10 cellular contexts compared by ENCODE assay signal in genomic region chr10:86673827-86674581, GRCh38. TPM values are rescaled to one million over a fixed set of nuclear protein-coding genes. Genes with fewer than 3 reads are reported as not detected.
A peak's percentile ranks its signal among the peaks of the same experiment; 100 is the strongest.
DNase-seq lines count a peak whose midpoint lies in the region; ATAC-seq and TF ChIP-seq lines count a peak whose summit lies in the region.
"Had no signal": no experiment of that assay in that cellular context is flagged by ENCODE, and none has a peak within 500 bp of the region (broad histone marks: within the 10 kb centered on the region; RNA-seq: fewer than 3 reads in every experiment).

No MANE protein-coding gene starts in this region.

- no peak overlapping the region for H3K18ac ChIP-seq in mesendoderm (ENCODE audit: low read length)

- CTCF ChIA-PET in T-cell (lab: Charles Lee), result interaction anchor here in 1 of 2 donors (1.0 kb wide), 1 partner anchor 22 kb away, joined by 3 read pairs; no protein-coding TSS in a partner anchor

- no peaks in the 10 kb centered on the region for H3K9me3 Mint-ChIP-seq in type B pancreatic cell
- no peaks in the 10 kb centered on the region for H3K9me3 Mint-ChIP-seq in T-cell
- H3K9me3 Mint-ChIP-seq: stimulated activated naive CD8-positive, alpha-beta T cell treated with anti-CD3 and anti-CD28 coated beads, Interleukin-15, Interleukin-2, amounts not matched to agents 100 ng/mL and 50 ng/mL, for 24 hours had no signal

- H3K79me1 ChIP-seq in mesendoderm (ENCODE audit: low read length), result no peaks in the 10 kb centered on the region

- H3K9me3 ChIP-seq in ascending aorta, result no peaks in the 10 kb centered on the region
- H3K9me3 ChIP-seq: SJSA1 had no signal

- no peak overlapping the region for H3K4me2 ChIP-seq in mesendoderm (ENCODE audit: low read length)

- no peak overlapping the region for H2BK15ac ChIP-seq in mesendoderm (replicated peaks; ENCODE audit: low read depth)

- H3K27ac Mint-ChIP-seq in type B pancreatic cell, result peak overlapping the region; percentile 11
- no peak overlapping the region for H3K27ac Mint-ChIP-seq in T-cell
- H3K27ac Mint-ChIP-seq: stimulated activated naive CD8-positive, alpha-beta T cell treated with anti-CD3 and anti-CD28 coated beads, Interleukin-15, Interleukin-2, amounts not matched to agents 100 ng/mL and 50 ng/mL, for 24 hours had no signal

- H3K4me1 Mint-ChIP-seq in type B pancreatic cell (ENCODE audit: unreplicated experiment) (peaks cover 15% of the 10 kb centered on the region), T-cell (no peaks in the 10 kb centered on the region)

- no peak overlapping the region for H3K9ac ChIP-seq in mesendoderm (ENCODE audit: low read length)

- no peak overlapping the region for H3K23ac ChIP-seq in mesendoderm (ENCODE audit: low read length)

- no peaks in the 10 kb centered on the region for H3K79me2 ChIP-seq in mesendoderm (ENCODE audit: control insufficient read depth, insufficient read depth, low read length)

- H3K36me3 Mint-ChIP-seq in type B pancreatic cell (no peaks in the 10 kb centered on the region), T-cell (no peaks in the 10 kb centered on the region)

- no peak overlapping the region for H2BK5ac ChIP-seq in mesendoderm (ENCODE audit: low read length)

- H4K5ac ChIP-seq in mesendoderm (ENCODE audit: low read length), result no peak overlapping the region

- H3K56ac ChIP-seq in mesendoderm (ENCODE audit: low read length), result peak overlapping the region; percentile 3

- WGBS in mesendoderm (ENCODE audit: extremely low coverage, insufficient coverage, low lambda C conversion rate), result no CpG with 5 or more reads among the region's 11 CpGs

- H3K27me3 ChIP-seq in ascending aorta (no peaks in the 10 kb centered on the region), mesendoderm (ENCODE audit: insufficient read depth, low read length, poor library complexity) (no peaks in the 10 kb centered on the region)
- H3K27me3 ChIP-seq: SJSA1 had no signal

- H3K36me3 ChIP-seq in ascending aorta (peaks cover 0 to under 1% of the 10 kb centered on the region in 2 donors), mesendoderm (ENCODE audit: control insufficient read depth, insufficient read depth, low read length) (no peaks in the 10 kb centered on the region)
- H3K36me3 ChIP-seq: SJSA1 had no signal

- H3K4me3 ChIP-seq in ascending aorta (peak overlapping the region in 1 of 2 donors; percentile 74), mesendoderm (ENCODE audit: low read length) (no peak overlapping the region)
- H3K4me3 ChIP-seq: SJSA1 had no signal

- H2BK120ac ChIP-seq in mesendoderm (ENCODE audit: low read depth, low read length), result no peak overlapping the region

- no peak overlapping the region for H2AK5ac ChIP-seq in mesendoderm (ENCODE audit: low read length)

- DNase-seq in NCI-H1436 (lab: John Stamatoyannopoulos, UW), result peak; percentile 29
- DNase-seq in NCI-H1436 treated with DMSO at 0.1 percent for 48 hours (lab: John Stamatoyannopoulos, UW), result no peak
- peak in 1 of 2 donors; percentile 79 for DNase-seq in ascending aorta (ENCODE audit: low spot score in 2 of 2)
- peak; percentile 37 for DNase-seq in mesendoderm
- DNase-seq in type B pancreatic cell (ENCODE audit: extremely low spot score, unreplicated experiment), result no peak
- no peak for DNase-seq in RKO (ENCODE audit: low spot score)
- DNase-seq in T-cell, result no peak

- H3K4ac ChIP-seq in mesendoderm (ENCODE audit: low read depth, low read length), result no peak overlapping the region

- TF ChIP-seq CTCF in ascending aorta (IDR thresholded peaks at IDR 0.05) (no peak), type B pancreatic cell (conservative IDR thresholded peaks at IDR 0.05) (no peak)

- no peak overlapping the region for H4K8ac ChIP-seq in mesendoderm (ENCODE audit: low read depth, low read length)

- intact Hi-C loops in ascending aorta (cut with DNase I), result loop anchor here (5.0 kb wide), 1 partner anchor 272 kb away; no protein-coding TSS in a partner anchor

- ATAC-seq in HG03439 (IDR thresholded peaks at IDR 0.05; ENCODE audit: unreplicated experiment) (no peak), T-cell (replicated peaks in 1 of 4) (no peak)

- POLR2A ChIA-PET in T-cell (lab: Charles Lee), result no interaction called here

- no peaks in the 10 kb centered on the region for H3K27me3 Mint-ChIP-seq in type B pancreatic cell
- peaks cover 0 to 3% of the 10 kb centered on the region in 2 donors for H3K27me3 Mint-ChIP-seq in T-cell
- H3K27me3 Mint-ChIP-seq: stimulated activated naive CD8-positive, alpha-beta T cell treated with anti-CD3 and anti-CD28 coated beads, Interleukin-15, Interleukin-2, amounts not matched to agents 100 ng/mL and 50 ng/mL, for 24 hours had no signal

- H3K4me1 ChIP-seq in ascending aorta (peaks cover 23 to 57% of the 10 kb centered on the region in 2 donors), mesendoderm (ENCODE audit: control insufficient read depth, low read depth, low read length) (peaks cover 4% of the 10 kb centered on the region)

- H3K27ac ChIP-seq in ascending aorta, result peak overlapping the region; percentile 92
- H3K27ac ChIP-seq in mesendoderm (ENCODE audit: low read depth, low read length), result no peak overlapping the region
- H3K27ac ChIP-seq: SJSA1 had no signal

- H3K4me3 Mint-ChIP-seq in type B pancreatic cell, result peak overlapping the region; percentile 20
- no peak overlapping the region for H3K4me3 Mint-ChIP-seq in T-cell
- H3K4me3 Mint-ChIP-seq: stimulated activated naive CD8-positive, alpha-beta T cell treated with anti-CD3 and anti-CD28 coated beads, Interleukin-15, Interleukin-2, amounts not matched to agents 100 ng/mL and 50 ng/mL, for 24 hours had no signal

RNA-seq across cellular contexts. Expression of gene LDB3, which starts 5.7 kb away (rescaled TPM):
- 27.4 TPM for total RNA-seq in ascending aorta
- 0.51 TPM for polyA plus RNA-seq in mesendoderm (2013, experiment 1 of 2)
- polyA plus RNA-seq in mesendoderm (2013, experiment 2 of 2), result 0.59 TPM
- total RNA-seq in type B pancreatic cell (ENCODE audit: low replicate concordance), result 0.14 and 0.85 TPM in 2 replicates
- total RNA-seq in T-cell, result under 1 TPM in 3 of 5 donors, not detected in 2; 0.07 to 0.16 (median 0.12) TPM

RNA-seq across cellular contexts. Expression of gene OPN4, which starts 19.7 kb away (rescaled TPM):
- total RNA-seq in ascending aorta (not detected), type B pancreatic cell (ENCODE audit: low replicate concordance) (not detected in 2 replicates), T-cell (not detected)
- polyA plus RNA-seq in mesendoderm (2013, experiment 1 of 2), result not detected
- polyA plus RNA-seq in mesendoderm (2013, experiment 2 of 2), result not detected
- total RNA-seq: SJSA1 had no signal

Comparison
In these comparisons a context has a peak if more than half of its experiments do, and no peak if none do; other contexts are left out.
1. DNase-seq: peak in NCI-H1436 (single experiment) and mesendoderm (single experiment); none in NCI-H1436 treated with DMSO at 0.1 percent for 48 hours (single experiment), type B pancreatic cell (single experiment), RKO (single experiment) and T-cell (0 of 34).
2. RNA of gene LDB3, which starts 5.7 kb away (total RNA-seq): 27.4 TPM in ascending aorta (single experiment); 0.14 to 0.85 TPM in type B pancreatic cell and 0.07 to 0.16 TPM in T-cell; every median in the first group is over 10 times any median in the second.